ENCODE assay signal across 26 cellular contexts in genomic region chr1:111719135-111719534, GRCh38. TPM values are rescaled to one million over a fixed set of nuclear protein-coding genes. Genes with fewer than 3 reads are reported as not detected.
DNase-seq lines count a peak whose midpoint lies in the region; ATAC-seq, FAIRE-seq and TF ChIP-seq lines count a peak whose summit lies in the region.
"Had no signal": no experiment of that assay in that cellular context is flagged by ENCODE, and none has a peak within 500 bp of the region (broad histone marks: within the 10 kb centered on the region; RNA-seq: fewer than 3 reads in every experiment).

No MANE protein-coding gene starts in this region.

- H3K4me1 ChIP-seq in heart left ventricle (peaks cover 10 to 54% (median 43%) of the 10 kb centered on the region in 12 donors), PC-9 (replicated peaks; ENCODE audit: insufficient read depth) (peaks cover 16% of the 10 kb centered on the region), lower lobe of right lung (peaks cover 30% of the 10 kb centered on the region)
- H3K4me1 ChIP-seq: colonic mucosa had no signal

- no peak for ATAC-seq in heart left ventricle
- ATAC-seq in Right ventricle myocardium superior (ENCODE audit: poor library complexity), result no peak
- ATAC-seq in lower lobe of right lung, result no peak
- ATAC-seq in stimulated activated naive B cell treated with anti-CD40 and anti-IgM and Interleukin-4, amounts not matched to agents 10 μg/mL and 1 μg/mL and 100 μg/mL, for 72 hours (replicated peaks), result peak in 1 of 2 donors; percentile 10
- no peak for ATAC-seq in HG02623 (IDR thresholded peaks at IDR 0.05; ENCODE audit: unreplicated experiment)
- ATAC-seq in esophagus mucosa, result no peak

- H3K9me3 ChIP-seq in heart left ventricle (no peaks in the 10 kb centered on the region), PC-9 (ENCODE audit: insufficient read depth, low read depth) (no peaks in the 10 kb centered on the region), lower lobe of right lung (no peaks in the 10 kb centered on the region)
- H3K9me3 ChIP-seq: BLaER1 treated with 17β-estradiol and CSF1 and Interleukin-3, amounts not matched to agents 10 nM and 100 nM; colonic mucosa; SK-N-SH had no signal

- no peak for TF ChIP-seq POLR2A in heart left ventricle (IDR thresholded peaks at IDR 0.05)

- no peaks in the 10 kb centered on the region for H3K27me3 Mint-ChIP-seq in stimulated activated naive B cell treated with anti-CD40 and anti-IgM and Interleukin-4, amounts not matched to agents 10 μg/mL and 1 μg/mL and 100 μg/mL, for 72 hours
- H3K27me3 Mint-ChIP-seq: activated naive CD8-positive, alpha-beta T cell had no signal

- CTCF ChIA-PET in PC-9 (lab: Charles Lee), result no interaction called here

- no peak for DNase-seq in heart left ventricle
- no peak for DNase-seq in Right ventricle myocardium superior
- no peak for DNase-seq in PC-9
- no peak for DNase-seq in lower lobe of right lung
- no peak for DNase-seq in stimulated activated naive B cell treated with anti-CD40 and anti-IgM and Interleukin-4, amounts not matched to agents 10 μg/mL and 1 μg/mL and 100 μg/mL, for 72 hours
- DNase-seq in frontal cortex (ENCODE audit: low spot score in 2 of 2), result no peak
- DNase-seq: colonic mucosa; effector CD8-positive, alpha-beta T cell; GM23248; head of caudate nucleus; kidney glomerular epithelial cell; mesendoderm; NCI-H1417 treated with DMSO at 0.1 percent for 48 hours; NCI-H2081; RPMI8226; SK-N-SH had no signal

- H2AFZ ChIP-seq in PC-9, result no peak overlapping the region
- H2AFZ ChIP-seq: GM23248 had no signal

- peak overlapping the region in 1 of 2 donors; percentile 0 for H3K4me3 Mint-ChIP-seq in stimulated activated naive B cell treated with anti-CD40 and anti-IgM and Interleukin-4, amounts not matched to agents 10 μg/mL and 1 μg/mL and 100 μg/mL, for 72 hours
- H3K4me3 Mint-ChIP-seq: activated naive CD8-positive, alpha-beta T cell; T-helper 1 cell treated with Interleukin-12 subunit alpha and Interleukin-12 subunit beta and Interleukin-4 antibody, amounts not matched to agents 30 μg/mL and 1 μg/mL, for 36 hours had no signal

- no peaks in the 10 kb centered on the region for H3K9me2 ChIP-seq in PC-9 (ENCODE audit: insufficient read depth)
- H3K9me2 ChIP-seq: SK-N-SH had no signal

- H3K36me3 Mint-ChIP-seq in stimulated activated naive B cell treated with anti-CD40 and anti-IgM and Interleukin-4, amounts not matched to agents 10 μg/mL and 1 μg/mL and 100 μg/mL, for 72 hours, result peaks cover 23 to 55% of the 10 kb centered on the region in 2 donors

- POLR2A ChIA-PET in PC-9 (lab: Charles Lee; ENCODE audit: unreplicated experiment), result no interaction called here

- H3F3A ChIP-seq in PC-9 (ENCODE audit: insufficient read depth, low read depth), result 0 out of 2 replicates have a peak, but pooled peaks cover 5% of the 10 kb centered on the region

- no peak for FAIRE-seq in frontal cortex (lab: Jason Lieb, UNC)
- FAIRE-seq: urothelium cell line had no signal

- intact Hi-C loops in heart left ventricle (cut with DNase I) (loop anchor here in 2 of 10 donors (2.0 to 5.0 kb wide), 2 partner anchors 24 to 33 kb away; no protein-coding TSS in a partner anchor), Right ventricle myocardium superior (cut with DNase I) (no loop called here), PC-9 (cut with micrococcal nuclease; ENCODE audit: unreplicated experiment) (no loop called here), lower lobe of right lung (cut with DNase I) (no loop called here)

- 94 to 97% (median 95%) methylated on average over 4 to 5 of the region's 5 CpGs for WGBS in heart left ventricle, 4 donors

- peak overlapping the region; percentile 25 to 95 (median 90) for H3K27ac ChIP-seq in heart left ventricle
- no peak overlapping the region for H3K27ac ChIP-seq in PC-9
- peak overlapping the region; percentile 73 for H3K27ac ChIP-seq in lower lobe of right lung
- H3K27ac ChIP-seq: BLaER1 treated with 17β-estradiol and CSF1 and Interleukin-3, amounts not matched to agents 10 nM and 100 nM; colonic mucosa; epithelial cell of prostate; GM23248; HL-60 had no signal

- H3K4me1 Mint-ChIP-seq in stimulated activated naive B cell treated with anti-CD40 and anti-IgM and Interleukin-4, amounts not matched to agents 10 μg/mL and 1 μg/mL and 100 μg/mL, for 72 hours, result peaks cover 27 to 44% of the 10 kb centered on the region in 2 donors

- TSS peak; percentile 10 for BruUV-seq in PC-9 (replicated peaks; lab: Mats Ljungman, UMichigan)

- H3K4me2 ChIP-seq in PC-9, result no peak overlapping the region
- H3K4me2 ChIP-seq: SK-N-SH had no signal

- no peaks in the 10 kb centered on the region for H3K79me2 ChIP-seq in PC-9 (ENCODE audit: low read depth)

- H4K20me1 ChIP-seq in PC-9 (ENCODE audit: insufficient read depth), result no peaks in the 10 kb centered on the region

- H3K27ac Mint-ChIP-seq in stimulated activated naive B cell treated with anti-CD40 and anti-IgM and Interleukin-4, amounts not matched to agents 10 μg/mL and 1 μg/mL and 100 μg/mL, for 72 hours, result peak overlapping the region; percentile 42
- H3K27ac Mint-ChIP-seq: activated naive CD8-positive, alpha-beta T cell; activated T-helper 2 cell treated with anti-CD3 and anti-CD28 coated beads, Interferon-gamma antibody, Interleukin-2, Interleukin-4, amounts not matched to agents 10 μg/mL and 5 μg/mL and 100 μg/mL, durations not matched to agents 14 hours and 24 hours and 36 hours; T-helper 1 cell treated with Interleukin-12 subunit alpha and Interleukin-12 subunit beta and Interleukin-4 antibody, amounts not matched to agents 30 μg/mL and 1 μg/mL, for 36 hours had no signal

- H3K27me3 ChIP-seq in heart left ventricle (no peaks in the 10 kb centered on the region), PC-9 (ENCODE audit: insufficient read depth, low read depth) (no peaks in the 10 kb centered on the region), lower lobe of right lung (ENCODE audit: low read depth) (no peaks in the 10 kb centered on the region)
- H3K27me3 ChIP-seq: BLaER1 treated with 17β-estradiol and CSF1 and Interleukin-3, amounts not matched to agents 10 nM and 100 nM; colonic mucosa had no signal

- no peaks in the 10 kb centered on the region for H3K9me3 Mint-ChIP-seq in stimulated activated naive B cell treated with anti-CD40 and anti-IgM and Interleukin-4, amounts not matched to agents 10 μg/mL and 1 μg/mL and 100 μg/mL, for 72 hours
- H3K9me3 Mint-ChIP-seq: activated T-helper 2 cell treated with anti-CD3 and anti-CD28 coated beads, Interferon-gamma antibody, Interleukin-2, Interleukin-4, amounts not matched to agents 10 μg/mL and 5 μg/mL and 100 μg/mL, durations not matched to agents 14 hours and 24 hours and 36 hours; T-helper 1 cell treated with Interleukin-12 subunit alpha and Interleukin-12 subunit beta and Interleukin-4 antibody, amounts not matched to agents 30 μg/mL and 1 μg/mL, for 36 hours had no signal

- no peak overlapping the region for H3K4me3 ChIP-seq in heart left ventricle
- H3K4me3 ChIP-seq in PC-9, result no peak overlapping the region
- no peak overlapping the region for H3K4me3 ChIP-seq in lower lobe of right lung
- H3K4me3 ChIP-seq: BLaER1 treated with 17β-estradiol and CSF1 and Interleukin-3, amounts not matched to agents 10 nM and 100 nM; colonic mucosa; GM23248; skin epidermis had no signal

- no peak for TF ChIP-seq CTCF in heart left ventricle (IDR thresholded peaks at IDR 0.05)
- TF ChIP-seq CTCF in PC-9 (conservative IDR thresholded peaks at IDR 0.05), result no peak
- TF ChIP-seq CTCF in lower lobe of right lung (IDR thresholded peaks at IDR 0.05), result no peak

- H3K36me3 ChIP-seq in heart left ventricle, result peaks cover 0 to 7% (median 0%) of the 10 kb centered on the region in 9 donors
- H3K36me3 ChIP-seq in PC-9 (ENCODE audit: low read depth), result no peaks in the 10 kb centered on the region
- H3K36me3 ChIP-seq in lower lobe of right lung, result peaks cover 18% of the 10 kb centered on the region
- H3K36me3 ChIP-seq: colonic mucosa had no signal

RNA-seq across cellular contexts. Expression of gene INKA2, which starts 20.1 kb away (rescaled TPM):
- total RNA-seq in heart left ventricle (10 to 100 TPM; 10.1 to 33.2 (median 14.0) TPM), Right ventricle myocardium superior (28.4 TPM), PC-9 (2021) (0.53 and 1.4 TPM in 2 replicates), lower lobe of right lung (14.7 TPM), esophagus mucosa (2.7 TPM), frontal cortex (4.5 TPM)
- 10 to 100 TPM in 1 of 2 donors, 1 to 10 TPM in 1; 9.0 to 14.5 TPM for polyA plus RNA-seq in heart left ventricle

RNA-seq across cellular contexts. Expression of gene DDX20, which starts 36.6 kb away (rescaled TPM):
- total RNA-seq in heart left ventricle, result 10 to 100 TPM in 2 of 9 donors, 1 to 10 TPM in 7; 5.7 to 12.9 (median 7.4) TPM
- polyA plus RNA-seq in heart left ventricle, result 1 to 10 TPM; 2.9 to 7.3 TPM
- total RNA-seq in Right ventricle myocardium superior, result 5.8 TPM
- 8.4 and 8.9 TPM in 2 replicates for total RNA-seq in PC-9 (2021)
- 11.4 TPM for total RNA-seq in lower lobe of right lung
- total RNA-seq in esophagus mucosa, result 6.1 TPM
- total RNA-seq in frontal cortex, result 26.1 TPM
